2 cellular contexts compared by ENCODE assay signal in genomic region chr7:77105904-77106303, GRCh38. TPM values are rescaled to one million over a fixed set of nuclear protein-coding genes. Genes with fewer than 3 reads are reported as not detected.
"Had no signal": no experiment of that assay in that cellular context is flagged by ENCODE, and none has a peak within 500 bp of the region (broad histone marks: within the 10 kb centered on the region; RNA-seq: fewer than 3 reads in every experiment).

No MANE protein-coding gene starts in this region.

RNA-seq across cellular contexts. Expression of gene SPDYE18, which starts 43.5 kb away (rescaled TPM):
- total RNA-seq: activated T-helper 17 cell treated with anti-CD3 and anti-CD28 coated beads, Interleukin-2, amount 50 U/mL, for 72 hours; SJCRH30 had no signal
